In the genomic region with DNA sequence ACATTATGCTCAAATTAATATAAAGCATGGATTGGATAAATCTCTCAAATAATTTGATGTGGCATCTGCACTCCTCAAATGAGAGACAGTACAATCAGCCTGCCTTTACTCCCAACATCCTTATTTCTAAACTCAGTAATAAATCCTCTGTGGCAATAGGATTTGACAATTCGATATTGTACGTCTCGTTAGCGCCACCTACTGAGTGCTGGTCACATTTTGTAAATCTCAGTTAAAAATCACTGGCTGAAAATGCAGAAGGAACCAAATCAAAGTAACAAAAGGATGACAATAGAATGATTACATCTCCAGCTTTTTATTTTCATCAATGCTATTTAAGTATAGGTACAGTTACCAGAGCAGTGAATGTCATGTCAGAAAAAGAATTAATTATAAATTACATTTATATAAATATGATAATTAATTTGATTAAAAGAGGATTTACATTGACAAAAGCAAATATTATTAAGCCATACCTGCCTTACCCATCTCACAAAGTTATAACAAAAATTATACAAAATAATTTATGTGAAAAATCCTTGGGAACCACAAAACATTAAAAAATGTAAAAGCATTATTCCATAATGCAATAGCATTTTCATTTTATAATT, we compare ENCODE assay signal across 8 cellular contexts. TPM values are rescaled to one million over a fixed set of nuclear protein-coding genes. Genes with fewer than 3 reads are reported as not detected.
DNase-seq lines count a peak whose midpoint lies in the region; ATAC-seq and TF ChIP-seq lines count a peak whose summit lies in the region.

No MANE protein-coding gene starts in this region.

- H3K27me3 ChIP-seq in right lobe of liver = no peaks in the 10 kb centered on the region

- POLR2A ChIA-PET in activated CD4-positive, alpha-beta T cell treated with anti-CD3 and anti-CD28 coated beads for 36 hours (lab: Charles Lee) = no interaction called here

- no peak overlapping the region for H3K27ac Mint-ChIP-seq in activated CD4-positive, alpha-beta T cell treated with anti-CD3 and anti-CD28 coated beads for 36 hours

- no peaks in the 10 kb centered on the region for H3K36me3 Mint-ChIP-seq in activated CD4-positive, alpha-beta T cell treated with anti-CD3 and anti-CD28 coated beads for 36 hours (ENCODE audit: low read depth)

- H3K9me3 Mint-ChIP-seq in activated CD4-positive, alpha-beta T cell treated with anti-CD3 and anti-CD28 coated beads for 36 hours (ENCODE audit: low read depth) = no peaks in the 10 kb centered on the region

- H3K36me3 ChIP-seq in right lobe of liver = no peaks in the 10 kb centered on the region

- WGBS in right lobe of liver (ENCODE audit: insufficient coverage, low coverage, low lambda C conversion rate, missing lambda C conversion rate) = 0% methylated on average over 4 of the region's 4 CpGs

- intact Hi-C loops in activated CD4-positive, alpha-beta T cell treated with anti-CD3 and anti-CD28 coated beads for 36 hours (cut with DNase I, micrococcal nuclease) = loop anchor here (1.0 to 2.0 kb wide), 3 partner anchors 123 to 436 kb away; no protein-coding TSS in a partner anchor
- intact Hi-C loops in right lobe of liver (cut with DNase I) = no loop called here

- no peaks in the 10 kb centered on the region for H3K4me1 ChIP-seq in right lobe of liver

- H3K4me3 Mint-ChIP-seq in activated CD4-positive, alpha-beta T cell treated with anti-CD3 and anti-CD28 coated beads for 36 hours = no peak overlapping the region

- CTCF ChIA-PET in activated CD4-positive, alpha-beta T cell treated with anti-CD3 and anti-CD28 coated beads for 36 hours (lab: Charles Lee) = interaction anchor here (0.6 to 3.8 kb wide), 16 partner anchors 9 to 435 kb away, joined by 3 to 57 read pairs (median 4); partner anchors contain the start of gene NMBR

- H3K27ac ChIP-seq in coronary artery (no peak overlapping the region), right lobe of liver (no peak overlapping the region)

- H3K27me3 Mint-ChIP-seq in activated CD4-positive, alpha-beta T cell treated with anti-CD3 and anti-CD28 coated beads for 36 hours = peaks cover 2% of the 10 kb centered on the region

- TF ChIP-seq POLR2A in right lobe of liver (IDR thresholded peaks at IDR 0.05) = no peak

- peak; percentile 77 for TF ChIP-seq CTCF in coronary artery (IDR thresholded peaks at IDR 0.05)
- TF ChIP-seq CTCF in right lobe of liver (IDR thresholded peaks at IDR 0.05) = peak; percentile 74 to 81 (median 80)

- H3K9me3 ChIP-seq in right lobe of liver = no peaks in the 10 kb centered on the region

- ATAC-seq in HG02981 (IDR thresholded peaks at IDR 0.05; ENCODE audit: unreplicated experiment) (peak; percentile 59), right lobe of liver (peak; percentile 70 to 84 (median 76)), HG02642 (IDR thresholded peaks at IDR 0.05; ENCODE audit: poor library complexity, unreplicated experiment) (no peak)
- ATAC-seq in activated CD4-positive, alpha-beta T cell treated with anti-CD3 and anti-CD28 coated beads for 36 hours = no peak

- DNase-seq in EL (peak; percentile 72), NCI-H345 (lab: John Stamatoyannopoulos, UW) (peak; percentile 82), coronary artery (ENCODE audit: low spot score) (no peak), right lobe of liver (peak; percentile 57 to 75 (median 68))
- peak; percentile 86 for DNase-seq in activated CD4-positive, alpha-beta T cell treated with anti-CD3 and anti-CD28 coated beads for 36 hours
- peak; percentile 51 for DNase-seq in stimulated activated CD8-positive, alpha-beta memory T cell treated with anti-CD3 and anti-CD28 coated beads, Interleukin-12 subunit alpha, Interleukin-12 subunit beta, amount 100 ng/mL, for 1 hour (ENCODE audit: low read depth)

- H3K4me1 Mint-ChIP-seq in activated CD4-positive, alpha-beta T cell treated with anti-CD3 and anti-CD28 coated beads for 36 hours = no peaks in the 10 kb centered on the region

- H3K4me3 ChIP-seq in coronary artery (no peak overlapping the region), right lobe of liver (no peak overlapping the region)

RNA-seq across cellular contexts. Expression of gene GJE1, which starts 20.2 kb away (rescaled TPM):
- total RNA-seq in activated CD4-positive, alpha-beta T cell treated with anti-CD3 and anti-CD28 coated beads for 36 hours = not detected
- total RNA-seq in right lobe of liver = not detected

RNA-seq across cellular contexts. Expression of gene NMBR, which starts 34.4 kb away (rescaled TPM):
- total RNA-seq in activated CD4-positive, alpha-beta T cell treated with anti-CD3 and anti-CD28 coated beads for 36 hours = not detected
- not detected for total RNA-seq in right lobe of liver

RNA-seq across cellular contexts. Expression of gene VTA1, which starts 34.5 kb away (rescaled TPM):
- 10 to 100 TPM; 55.6 to 73.9 TPM for total RNA-seq in activated CD4-positive, alpha-beta T cell treated with anti-CD3 and anti-CD28 coated beads for 36 hours
- 10 to 100 TPM; 17.3 to 43.0 (median 23.4) TPM for total RNA-seq in right lobe of liver

Comparison
In these comparisons a context has a peak if more than half of its experiments do, and no peak if none do; other contexts are left out.
1. ATAC-seq: peak in HG02981 (single experiment) and right lobe of liver (4 of 4); none in activated CD4-positive, alpha-beta T cell treated with anti-CD3 and anti-CD28 coated beads for 36 hours (single experiment) and HG02642 (single experiment).
2. intact Hi-C loops: an anchor here in activated CD4-positive, alpha-beta T cell treated with anti-CD3 and anti-CD28 coated beads for 36 hours (1.0 to 2.0 kb wide); none called in right lobe of liver.